21 cellular contexts compared by ENCODE assay signal in genomic region chr2:163044116-163044515, GRCh38.
DNase-seq lines count a peak whose midpoint lies in the region; ATAC-seq and TF ChIP-seq lines count a peak whose summit lies in the region.
"Had no signal": no experiment of that assay in that cellular context is flagged by ENCODE, and none has a peak within 500 bp of the region (broad histone marks: within the 10 kb centered on the region; RNA-seq: fewer than 3 reads in every experiment).

No MANE protein-coding gene starts in this region.

- H3K4me1 Mint-ChIP-seq in Calu3 (ENCODE audit: low read depth, unreplicated experiment): peaks cover 13% of the 10 kb centered on the region
- H3K4me1 Mint-ChIP-seq: B cell, memory B cell had no signal

- H3K27ac ChIP-seq in PC-3 (ENCODE audit: low read length) (no peak overlapping the region), upper lobe of left lung (no peak overlapping the region)
- H3K27ac ChIP-seq: cardiac muscle cell, esophagus squamous epithelium, KMS-11, RWPE1, testis had no signal

- TF ChIP-seq CTCF in Calu3 (IDR thresholded peaks at IDR 0.05; ENCODE audit: unreplicated experiment) (no peak), PC-3 (conservative IDR thresholded peaks at IDR 0.05; ENCODE audit: low read depth, low read length) (no peak), upper lobe of left lung (IDR thresholded peaks at IDR 0.05) (no peak)

- CTCF ChIA-PET in Calu3 (lab: Charles Lee) (no interaction called here), PC-3 (lab: Charles Lee) (no interaction called here)

- no peaks in the 10 kb centered on the region for H3F3A ChIP-seq in PC-3 (ENCODE audit: low read length, unreplicated experiment)

- no peaks in the 10 kb centered on the region for H3K4me1 ChIP-seq in PC-3 (ENCODE audit: insufficient read depth, low read length)
- no peaks in the 10 kb centered on the region for H3K4me1 ChIP-seq in upper lobe of left lung
- H3K4me1 ChIP-seq: esophagus squamous epithelium, testis had no signal

- TF ChIP-seq EP300 in upper lobe of left lung (IDR thresholded peaks at IDR 0.05): no peak

- no peak overlapping the region for H3K4me3 ChIP-seq in PC-3 (ENCODE audit: low read length)
- H3K4me3 ChIP-seq in upper lobe of left lung: no peak overlapping the region
- H3K4me3 ChIP-seq: cardiac muscle cell, esophagus squamous epithelium, GM23338, testis had no signal

- no peak overlapping the region for H3K9ac ChIP-seq in PC-3 (ENCODE audit: low read length)
- H3K9ac ChIP-seq: KMS-11 had no signal

- POLR2A ChIA-PET in PC-3 (lab: Charles Lee; ENCODE audit: unreplicated experiment): no interaction called here

- H3K4me2 ChIP-seq in PC-3 (ENCODE audit: low read length): no peak overlapping the region
- H3K4me2 ChIP-seq: GM23338, KMS-11 had no signal

- H3K9me3 ChIP-seq in PC-3 (ENCODE audit: low read length): no peaks in the 10 kb centered on the region
- H3K9me3 ChIP-seq in upper lobe of left lung: no peaks in the 10 kb centered on the region
- H3K9me3 ChIP-seq: esophagus squamous epithelium, testis had no signal

- H3K27me3 ChIP-seq in PC-3 (ENCODE audit: low read length) (peaks cover 18% of the 10 kb centered on the region), upper lobe of left lung (no peaks in the 10 kb centered on the region)
- H3K27me3 ChIP-seq: cardiac muscle cell, esophagus squamous epithelium, testis had no signal

- no peaks in the 10 kb centered on the region for H4K20me1 ChIP-seq in PC-3 (ENCODE audit: low read length)

- no peaks in the 10 kb centered on the region for H3K9me2 ChIP-seq in PC-3 (replicated peaks; ENCODE audit: low read length)

- DNase-seq in Calu3 (peak; percentile 22), LHCN-M2 (ENCODE audit: low read depth) (peak; percentile 6), PC-3 (peak; percentile 15), kidney tubule cell (ENCODE audit: low spot score) (peak; percentile 80), upper lobe of left lung (no peak), epidermal melanocyte (ENCODE audit: insufficient read length, low spot score) (no peak)
- DNase-seq: activated T-cell treated with anti-CD3 and anti-CD28 coated beads, Interleukin-2, amount 50 U/mL, for 4 hours; esophagus squamous epithelium; head of caudate nucleus; NCI-H1092; nephron progenitor cell; NK-92 treated with Interleukin-12 subunit alpha and Interleukin-12 subunit beta, amount 100 ng/mL, for 24 hours; testis had no signal

- intact Hi-C loops in Calu3 (cut with micrococcal nuclease; ENCODE audit: unreplicated experiment): no loop called here
- intact Hi-C loops in PC-3 (cut with micrococcal nuclease): no loop called here

- H2AFZ ChIP-seq in PC-3 (ENCODE audit: low read length): no peak overlapping the region
- H2AFZ ChIP-seq: GM23338 had no signal

- WGBS in upper lobe of left lung, 2 donors: 66 to 75% methylated on average over 3 of the region's 3 CpGs

- H3K27ac Mint-ChIP-seq in Calu3 (ENCODE audit: unreplicated experiment): peak overlapping the region; percentile 8
- H3K27ac Mint-ChIP-seq: activated naive CD8-positive, alpha-beta T cell; B cell; GM23338; memory B cell; nephron progenitor cell had no signal

- H3K79me2 ChIP-seq in PC-3 (ENCODE audit: low read length): no peaks in the 10 kb centered on the region

- no TSS peak for BruUV-seq in Calu3 (replicated peaks; lab: Mats Ljungman, UMichigan)
- no TSS peak for BruUV-seq in PC-3 (replicated peaks; lab: Mats Ljungman, UMichigan)

- no peaks in the 10 kb centered on the region for H3K36me3 ChIP-seq in PC-3 (ENCODE audit: low read depth, low read length)
- H3K36me3 ChIP-seq in upper lobe of left lung: no peaks in the 10 kb centered on the region
- H3K36me3 ChIP-seq: cardiac muscle cell, esophagus squamous epithelium had no signal

- H3K36me3 Mint-ChIP-seq in Calu3 (ENCODE audit: insufficient read depth, unreplicated experiment): no peaks in the 10 kb centered on the region
- H3K36me3 Mint-ChIP-seq: activated naive CD8-positive, alpha-beta T cell; memory B cell had no signal

- H3K9me3 Mint-ChIP-seq in Calu3 (ENCODE audit: low read depth, unreplicated experiment): no peaks in the 10 kb centered on the region
- H3K9me3 Mint-ChIP-seq: activated T-cell treated with anti-CD3 and anti-CD28 coated beads, Interleukin-2, amount 50 U/mL, for 4 hours; GM23338; nephron progenitor cell had no signal

- H3K4me3 Mint-ChIP-seq in Calu3 (ENCODE audit: low read depth, unreplicated experiment): peak overlapping the region; percentile 11
- H3K4me3 Mint-ChIP-seq: activated naive CD8-positive, alpha-beta T cell; activated T-cell treated with anti-CD3 and anti-CD28 coated beads, Interleukin-2, amount 50 U/mL, for 4 hours; B cell; GM23338; memory B cell; nephron progenitor cell had no signal

- H3K27me3 Mint-ChIP-seq in Calu3 (ENCODE audit: unreplicated experiment): no peaks in the 10 kb centered on the region
- H3K27me3 Mint-ChIP-seq: activated naive CD8-positive, alpha-beta T cell; B cell; memory B cell had no signal

- no peak for TF ChIP-seq POLR2A in upper lobe of left lung (IDR thresholded peaks at IDR 0.05)

- no peak for ATAC-seq in PC-3
- ATAC-seq in upper lobe of left lung (ENCODE audit: low FRiP score in 2 of 2): no peak
- no peak for ATAC-seq in HG02678 (IDR thresholded peaks at IDR 0.05; ENCODE audit: unreplicated experiment)
- ATAC-seq: activated T-cell treated with anti-CD3 and anti-CD28 coated beads, Interleukin-2, amount 50 U/mL, for 4 hours; GM23338 had no signal

Comparison
In these comparisons a context has a peak if more than half of its experiments do, and no peak if none do; other contexts are left out.
1. DNase-seq: peak in Calu3 (single experiment), LHCN-M2 (single experiment), PC-3 (single experiment) and kidney tubule cell (single experiment); none in upper lobe of left lung (0 of 2) and epidermal melanocyte (single experiment).